Comparison of ENCODE assay signal across 1 cellular context in genomic region chr4:169133932-169134331, GRCh38.
TF ChIP-seq lines count a peak whose summit lies in the region.

No MANE protein-coding gene starts in this region.

TF ChIP-seq in liver, 16 proteins besides CTCF, POLR2A, EP300 and RAD21 (continued from another document):
- no peak for TF ChIP-seq ZBTB33 (IDR thresholded peaks at IDR 0.05)
- peak; percentile 50 to 62 for TF ChIP-seq RXRA (IDR thresholded peaks at IDR 0.05)
- TF ChIP-seq HNF4A (conservative IDR thresholded peaks at IDR 0.05), result peak in 1 of 2 donors; percentile 41
- TF ChIP-seq TAF1 (conservative IDR thresholded peaks at IDR 0.05), result no peak
- TF ChIP-seq EGR1 (IDR thresholded peaks at IDR 0.05; ENCODE audit: low read depth in 2 of 2), result no peak
- TF ChIP-seq FOXA1 (IDR thresholded peaks at IDR 0.05), result no peak
- TF ChIP-seq MAX (IDR thresholded peaks at IDR 0.05), result no peak
- no peak for TF ChIP-seq REST (IDR thresholded peaks at IDR 0.05)
- TF ChIP-seq SP1 (IDR thresholded peaks at IDR 0.05), result peak; percentile 11
- TF ChIP-seq FOXA2 (IDR thresholded peaks at IDR 0.05), result peak; percentile 55
- peak; percentile 46 for TF ChIP-seq YY1 (IDR thresholded peaks at IDR 0.05)
- no peak for TF ChIP-seq HNF4G (IDR thresholded peaks at IDR 0.05)
- no peak for TF ChIP-seq GABPA (IDR thresholded peaks at IDR 0.05 in 1 of 2, conservative IDR thresholded peaks at IDR 0.05 in 1 of 2)
TF ChIP-seq in liver: peak in this region for 6.
